ENCODE assay signal across 20 cellular contexts in genomic region chr6:40170856-40171255, GRCh38.
"Had no signal": no experiment of that assay in that cellular context is flagged by ENCODE, and none has a peak within 500 bp of the region (broad histone marks: within the 10 kb centered on the region; RNA-seq: fewer than 3 reads in every experiment).

No MANE protein-coding gene starts in this region.

- H3K27me3 ChIP-seq: colonic mucosa, gastrocnemius medialis had no signal

- H3K36me3 ChIP-seq: colonic mucosa, esophagus muscularis mucosa, gastrocnemius medialis, heart right ventricle, left lung, lower lobe of right lung had no signal

- H3K27ac ChIP-seq: colonic mucosa, esophagus muscularis mucosa, gastrocnemius medialis, heart right ventricle, left lung, lower lobe of right lung had no signal

- H3K9me3 ChIP-seq: colonic mucosa, esophagus muscularis mucosa, gastrocnemius medialis, heart right ventricle, left lung, lower lobe of right lung had no signal

- ATAC-seq: effector memory CD8-positive, alpha-beta T cell; gastrocnemius medialis; heart right ventricle; left cardiac atrium; left lung; left ventricle myocardium superior; lower lobe of right lung; naive thymus-derived CD4-positive, alpha-beta T cell had no signal

- H3K4me3 ChIP-seq: colonic mucosa, esophagus muscularis mucosa, gastrocnemius medialis, heart right ventricle, left lung, lower lobe of right lung had no signal

- H3K4me1 ChIP-seq: colonic mucosa, esophagus muscularis mucosa, gastrocnemius medialis, heart right ventricle, left lung, lower lobe of right lung had no signal

- DNase-seq: colonic mucosa; cortex of kidney; effector CD8-positive, alpha-beta T cell; effector memory CD8-positive, alpha-beta T cell; endodermal cell; foreskin fibroblast; foreskin melanocyte; gastrocnemius medialis; glutamatergic neuron; head of caudate nucleus; heart right ventricle; hippocampal formation; left cardiac atrium; left lung; left ventricle myocardium superior; lower lobe of right lung; mesendoderm; midbrain; naive thymus-derived CD4-positive, alpha-beta T cell had no signal
